22 cellular contexts compared by ENCODE assay signal in genomic region chr14:101040538-101041442, GRCh38.
DNase-seq lines count a peak whose midpoint lies in the region; ATAC-seq, FAIRE-seq and TF ChIP-seq lines count a peak whose summit lies in the region.
"Had no signal": no experiment of that assay in that cellular context is flagged by ENCODE, and none has a peak within 500 bp of the region (broad histone marks: within the 10 kb centered on the region; RNA-seq: fewer than 3 reads in every experiment).

No MANE protein-coding gene starts in this region.

- no peaks in the 10 kb centered on the region for H3K9me3 ChIP-seq in mammary epithelial cell (replicated peaks; ENCODE audit: insufficient read depth, low read length)
- H3K9me3 ChIP-seq in breast epithelium = no peaks in the 10 kb centered on the region
- no peaks in the 10 kb centered on the region for H3K9me3 ChIP-seq in hepatocyte (ENCODE audit: low read depth)
- H3K9me3 ChIP-seq: Peyer's patch, SJSA1 had no signal

- no peak overlapping the region for H2AFZ ChIP-seq in mammary epithelial cell (ENCODE audit: low read depth, low read length)
- H2AFZ ChIP-seq in hepatocyte = no peak overlapping the region

- no peak for FAIRE-seq in GM19239 (lab: Jason Lieb, UNC)
- FAIRE-seq: G401.6, GM12892, HTR-8/SVneo had no signal

- in situ Hi-C loops in mammary epithelial cell (cut with MboI; ENCODE audit: low sequenced_read_pairs in 2 of 2) = no loop called here

- TF ChIP-seq CTCF in mammary epithelial cell (conservative IDR thresholded peaks at IDR 0.05 in 1 of 2, IDR thresholded peaks at IDR 0.05 in 1 of 2; ENCODE audit: extremely low read depth in 1 of 2, insufficient read depth in 1 of 2, low read depth in 1 of 2, low read length in 2 of 2) = no peak
- TF ChIP-seq CTCF in breast epithelium (IDR thresholded peaks at IDR 0.05) = no peak
- TF ChIP-seq CTCF in hepatocyte (IDR thresholded peaks at IDR 0.05; ENCODE audit: poor library complexity) = no peak

- dilution Hi-C loops in mammary epithelial cell (cut with HindIII; ENCODE audit: low sequenced_read_pairs) = no loop called here

- no peaks in the 10 kb centered on the region for H3K36me3 ChIP-seq in mammary epithelial cell (ENCODE audit: insufficient read depth, low read length)
- H3K36me3 ChIP-seq in breast epithelium = no peaks in the 10 kb centered on the region
- no peaks in the 10 kb centered on the region for H3K36me3 ChIP-seq in hepatocyte (replicated peaks; ENCODE audit: insufficient read depth, low read depth)
- H3K36me3 ChIP-seq: BLaER1 treated with 17β-estradiol and CSF1 and Interleukin-3, amounts not matched to agents 10 nM and 100 nM; Peyer's patch had no signal

- no peaks in the 10 kb centered on the region for H3K27me3 ChIP-seq in mammary epithelial cell (ENCODE audit: insufficient read depth, low read length)
- no peaks in the 10 kb centered on the region for H3K27me3 ChIP-seq in breast epithelium
- no peaks in the 10 kb centered on the region for H3K27me3 ChIP-seq in hepatocyte
- H3K27me3 ChIP-seq: BLaER1 treated with 17β-estradiol and CSF1 and Interleukin-3, amounts not matched to agents 10 nM and 100 nM; Peyer's patch; SJSA1 had no signal

- TF ChIP-seq POLR2A in breast epithelium (IDR thresholded peaks at IDR 0.05) = no peak

- H3K27ac ChIP-seq in mammary epithelial cell (ENCODE audit: insufficient read depth, low read depth, low read length) = no peak overlapping the region
- H3K27ac ChIP-seq in breast epithelium = no peak overlapping the region
- peak overlapping the region; percentile 79 for H3K27ac ChIP-seq in hepatocyte
- H3K27ac ChIP-seq: BLaER1 treated with 17β-estradiol and CSF1 and Interleukin-3, amounts not matched to agents 10 nM and 100 nM; Peyer's patch; SJSA1 had no signal

- ATAC-seq in GM18909 (IDR thresholded peaks at IDR 0.05; ENCODE audit: poor library complexity, unreplicated experiment) = no peak
- ATAC-seq: CD8-positive, alpha-beta T cell had no signal

- BruUV-seq in mammary epithelial cell (replicated peaks; lab: Mats Ljungman, UMichigan) = no TSS peak

- H4K20me1 ChIP-seq in mammary epithelial cell (ENCODE audit: insufficient read depth, low read length) = no peaks in the 10 kb centered on the region
- H4K20me1 ChIP-seq in hepatocyte (ENCODE audit: insufficient read depth, poor library complexity, severe bottlenecking) = no peaks in the 10 kb centered on the region
- H4K20me1 ChIP-seq: BLaER1 treated with 17β-estradiol and CSF1 and Interleukin-3, amounts not matched to agents 10 nM and 100 nM had no signal

- no peaks in the 10 kb centered on the region for H3K79me2 ChIP-seq in mammary epithelial cell (ENCODE audit: insufficient read depth, low read length)
- H3K79me2 ChIP-seq in hepatocyte = no peaks in the 10 kb centered on the region

- DNase-seq in mammary epithelial cell (peak; percentile 0), breast epithelium (ENCODE audit: low spot score in 2 of 2) (no peak), hepatocyte (ENCODE audit: low spot score) (peak; percentile 33), posterior vena cava (ENCODE audit: low spot score) (peak; percentile 31), NCI-H2171 (lab: John Stamatoyannopoulos, UW) (no peak), GM19239 (ENCODE audit: insufficient read length, low spot score) (no peak)
- DNase-seq: 8988T; CD8-positive, alpha-beta T cell; DMS153; GOT3; Karpas-422; MV-4-11; NCI-H1694 treated with DMSO at 0.1 percent for 48 hours; NCI-H524; NCI-H82 had no signal

- no peak overlapping the region for H3K4me3 ChIP-seq in mammary epithelial cell (replicated peaks in 1 of 3; ENCODE audit: insufficient read depth in 1 of 3, low read depth in 2 of 3, low read length in 3 of 3)
- H3K4me3 ChIP-seq in breast epithelium = no peak overlapping the region
- H3K4me3 ChIP-seq in hepatocyte = no peak overlapping the region
- H3K4me3 ChIP-seq: BLaER1 treated with 17β-estradiol and CSF1 and Interleukin-3, amounts not matched to agents 10 nM and 100 nM; Peyer's patch; SJSA1 had no signal

- H3K9me2 ChIP-seq in hepatocyte (replicated peaks; ENCODE audit: insufficient read depth) = no peaks in the 10 kb centered on the region

- intact Hi-C loops in mammary epithelial cell (cut with micrococcal nuclease) (no loop called here), breast epithelium (cut with DNase I; ENCODE audit: low total_unique reads) (no loop called here), posterior vena cava (cut with DNase I) (no loop called here)

- H3K9ac ChIP-seq in mammary epithelial cell (ENCODE audit: insufficient read depth, low read length) = no peak overlapping the region
- H3K9ac ChIP-seq: BLaER1 treated with 17β-estradiol and CSF1 and Interleukin-3, amounts not matched to agents 10 nM and 100 nM had no signal

- no peak overlapping the region for H3K4me2 ChIP-seq in mammary epithelial cell (ENCODE audit: insufficient read depth, low read depth, low read length)
- H3K4me2 ChIP-seq in hepatocyte = peak overlapping the region; percentile 13
- H3K4me2 ChIP-seq: BLaER1 treated with 17β-estradiol and CSF1 and Interleukin-3, amounts not matched to agents 10 nM and 100 nM had no signal

- 76% methylated on average over 21 of the region's 21 CpGs for WGBS in mammary epithelial cell (ENCODE audit: low coverage, missing lambda C conversion rate)
- WGBS in hepatocyte (ENCODE audit: low lambda C conversion rate, missing lambda C conversion rate) = 79% methylated on average over 21 of the region's 21 CpGs

- no peaks in the 10 kb centered on the region for H3K4me1 ChIP-seq in mammary epithelial cell (ENCODE audit: insufficient read depth, low read length)
- H3K4me1 ChIP-seq in breast epithelium = no peaks in the 10 kb centered on the region
- peaks cover 16% of the 10 kb centered on the region for H3K4me1 ChIP-seq in hepatocyte (ENCODE audit: insufficient read depth)
- H3K4me1 ChIP-seq: BLaER1 treated with 17β-estradiol and CSF1 and Interleukin-3, amounts not matched to agents 10 nM and 100 nM; Peyer's patch; SJSA1 had no signal

- CTCF ChIA-PET in mammary epithelial cell (lab: Charles Lee; ENCODE audit: low non-redundant PET) = no interaction called here

Comparison
In these comparisons a context has a peak if more than half of its experiments do, and no peak if none do; other contexts are left out.
1. DNase-seq: peak in mammary epithelial cell (single experiment), hepatocyte (single experiment) and posterior vena cava (single experiment); none in breast epithelium (0 of 2), NCI-H2171 (single experiment) and GM19239 (single experiment).